Comparison of ENCODE assay signal across 8 cellular contexts in genomic region chr17:18259621-18260331, GRCh38. TPM values are rescaled to one million over a fixed set of nuclear protein-coding genes. Genes with fewer than 3 reads are reported as not detected.
A peak's percentile ranks its signal among the peaks of the same experiment; 100 is the strongest.
DNase-seq lines count a peak whose midpoint lies in the region; ATAC-seq, FAIRE-seq and TF ChIP-seq lines count a peak whose summit lies in the region.

No MANE protein-coding gene starts in this region.

- DNase-seq in A549 (ENCODE audit: low read depth in 1 of 2, low spot score in 1 of 2) (peak in 1 of 2 experiments; percentile 69), kidney tubule cell (ENCODE audit: low spot score) (peak; percentile 94), transverse colon (no peak), frontal cortex (ENCODE audit: low spot score in 2 of 2) (no peak), NCI-H2081 treated with DMSO at 0.1 percent for 48 hours (lab: John Stamatoyannopoulos, UW) (no peak)
- no peak for DNase-seq in activated naive CD4-positive, alpha-beta T cell treated with anti-CD3 and anti-CD28 coated beads, Interleukin-2, amount 50 U/mL, for 72 hours (ENCODE audit: low spot score in 2 of 2)
- DNase-seq in stimulated activated CD4-positive, alpha-beta T cell treated with anti-CD3 and anti-CD28 coated beads, Interleukin-15, amount 100 ng/mL, for 24 hours = no peak

- no peak for TF ChIP-seq EP300 in A549 (IDR thresholded peaks at IDR 0.05)
- TF ChIP-seq EP300 in transverse colon (IDR thresholded peaks at IDR 0.05; ENCODE audit: low read depth) = no peak

- H3K4me2 ChIP-seq in A549 = peak overlapping the region; percentile 94

- H3K4me1 ChIP-seq in A549 (peaks cover 31% of the 10 kb centered on the region), HEK293 (ENCODE audit: control insufficient read depth, insufficient read depth, low read length) (peaks cover 12% of the 10 kb centered on the region), transverse colon (peaks cover 26 to 50% (median 45%) of the 10 kb centered on the region in 4 donors)

- 36% methylated on average over 22 of the region's 22 CpGs for WGBS in A549 (ENCODE audit: missing lambda C conversion rate)
- 53 to 85% methylated on average over 4 to 22 of the region's 22 CpGs for WGBS in transverse colon (ENCODE audit: low coverage in 1 of 2), 2 donors

- peaks cover 4% of the 10 kb centered on the region in 2 donors for H3K36me3 Mint-ChIP-seq in activated naive CD4-positive, alpha-beta T cell treated with anti-CD3 and anti-CD28 coated beads, Interleukin-2, amount 50 U/mL, for 72 hours

- POLR2A ChIA-PET in A549 (lab: Yijun Ruan, JAX) = interaction anchor here (0.7 kb wide), 1 partner anchor 36 kb away, joined by 6 read pairs; no protein-coding TSS in a partner anchor
- POLR2A ChIA-PET in HEK293 (lab: Yijun Ruan, JAX) = interaction anchor here (0.5 to 4.2 kb wide), 6 partner anchors 10 to 1314 kb away, joined by 3 to 24 read pairs (median 5); partner anchors contain the start of genes SMCR8 and TOP3A

- H3K27ac Mint-ChIP-seq in activated naive CD4-positive, alpha-beta T cell treated with anti-CD3 and anti-CD28 coated beads, Interleukin-2, amount 50 U/mL, for 72 hours = peak overlapping the region; percentile 79 to 83

- H3K9me3 ChIP-seq in A549 (no peaks in the 10 kb centered on the region), HEK293 (ENCODE audit: control insufficient read depth, insufficient read depth, low read depth, low read length) (no peaks in the 10 kb centered on the region), transverse colon (no peaks in the 10 kb centered on the region)

- peak; percentile 1; a peak in 5 of 6 replicates for ATAC-seq in A549
- ATAC-seq in activated naive CD4-positive, alpha-beta T cell treated with anti-CD3 and anti-CD28 coated beads, Interleukin-2, amount 50 U/mL, for 72 hours = no peak

- H3K9me3 Mint-ChIP-seq in activated naive CD4-positive, alpha-beta T cell treated with anti-CD3 and anti-CD28 coated beads, Interleukin-2, amount 50 U/mL, for 72 hours = no peaks in the 10 kb centered on the region

- no peak for TF ChIP-seq RAD21 in A549 (conservative IDR thresholded peaks at IDR 0.05 in 1 of 2, IDR thresholded peaks at IDR 0.05 in 1 of 2)

- H3K27ac ChIP-seq in A549 = peak overlapping the region; percentile 84 to 91
- H3K27ac ChIP-seq in HEK293 (ENCODE audit: extremely low read depth, low read depth, low read length) = peak overlapping the region; percentile 92; the same call in 1 of the 2 replicates
- peak overlapping the region; percentile 91 to 99 (median 96) for H3K27ac ChIP-seq in transverse colon

- CTCF ChIA-PET in A549 (lab: Yijun Ruan, JAX) = interaction anchor here (0.7 to 8.5 kb wide), 6 partner anchors 12 to 62 kb away, joined by 3 to 59 read pairs (median 6); no protein-coding TSS in a partner anchor
- CTCF ChIA-PET in HEK293 (lab: Yijun Ruan, JAX) = interaction anchor here (0.6 to 1.2 kb wide), 3 partner anchors 10 to 159 kb away, joined by 3 to 5 read pairs (median 4); no protein-coding TSS in a partner anchor

- intact Hi-C loops in transverse colon (cut with DNase I; ENCODE audit: low total_unique reads) = no loop called here

- H3K36me3 ChIP-seq in HEK293 (ENCODE audit: control insufficient read depth in 2 of 2, insufficient read depth in 1 of 2, low read length in 2 of 2) (peaks cover 0 to 48% of the 10 kb centered on the region in 2 experiments; a peak in 2 of 3 replicates), transverse colon (peaks cover 0 to 17% (median 9%) of the 10 kb centered on the region in 4 donors)

- FAIRE-seq in A549 (lab: Jason Lieb, UNC) (no peak), frontal cortex (lab: Jason Lieb, UNC) (no peak)

- no peak for TF ChIP-seq CTCF in A549 (IDR thresholded peaks at IDR 0.05)
- no peak for TF ChIP-seq CTCF in HEK293 (tag by site-specific recombination; IDR thresholded peaks at IDR 0.05)
- TF ChIP-seq CTCF in transverse colon (IDR thresholded peaks at IDR 0.05) = no peak

- in situ Hi-C loops in transverse colon (cut with MboI; ENCODE audit: low pct_ligation_motif_present in 1 of 4, low pct_unique_long_range_greater_than_20kb in 1 of 4, low sequenced_read_pairs in 3 of 4) = no loop called here

- no peaks in the 10 kb centered on the region for H3K27me3 ChIP-seq in transverse colon

- TF ChIP-seq POLR2A in A549 (IDR thresholded peaks at IDR 0.05; ENCODE audit: low read length) (no peak), transverse colon (IDR thresholded peaks at IDR 0.05) (no peak)

- H3K4me3 ChIP-seq in A549 = peak overlapping the region; percentile 76
- peak overlapping the region; percentile 33 for H3K4me3 ChIP-seq in HEK293 (ENCODE audit: low read depth, low read length)
- H3K4me3 ChIP-seq in transverse colon = peak overlapping the region in 3 of 4 donors; percentile 66 to 88 (median 80)

TF ChIP-seq in A549, 52 proteins besides CTCF, POLR2A, EP300 and RAD21 (continues in another document):
- TF ChIP-seq FOXS1 (CRISPR knock-in tag; IDR thresholded peaks at IDR 0.05) (no peak), FOSL2 (IDR thresholded peaks at IDR 0.05) (no peak), FOSL2 (CRISPR knock-in tag; IDR thresholded peaks at IDR 0.05) (peak; percentile 37; the same call in 1 of the 2 replicates), TFCP2L1 (CRISPR knock-in tag; IDR thresholded peaks at IDR 0.05) (peak; percentile 15; the same call in 1 of the 2 replicates), ESRRA (IDR thresholded peaks at IDR 0.05; ENCODE audit: borderline replicate concordance, low read length) (no peak)

TF ChIP-seq in HEK293, 187 proteins besides CTCF, POLR2A, EP300 and RAD21:
- peak; percentile 8; the same call in 1 of the 2 replicates for TF ChIP-seq ZNF24 (tag by site-specific recombination; IDR thresholded peaks at IDR 0.05)
- no peak for TF ChIP-seq ZNF202 (tag by site-specific recombination; IDR thresholded peaks at IDR 0.05; ENCODE audit: borderline replicate concordance)

RNA-seq across cellular contexts. Expression of gene MIEF2, which starts 0.7 kb away (rescaled TPM):
- 3.7 and 4.3 TPM in 2 replicates for polyA plus RNA-seq in A549 (2011; rRNA removed)
- polyA plus RNA-seq in A549 (2012; cell fraction: cytosol; rRNA removed) = 9.8 and 11.4 TPM in 2 replicates
- polyA plus RNA-seq in A549 (2012; cell fraction: nucleus; rRNA removed) = 49.8 and 52.9 TPM in 2 replicates
- polyA plus RNA-seq in A549 (2017; fragmentation: RNase III; extraction: RNeasy Plus Mini Kit Qiagen cat#74134 plus additional on column Dnase treatment) = 6.0 to 8.5 TPM (median 7.0 TPM) in 3 replicates
- 5.7 and 6.7 TPM in 2 replicates for polyA minus RNA-seq in A549 (2011; rRNA and poly(A)+ RNA removed)
- total RNA-seq in activated naive CD4-positive, alpha-beta T cell treated with anti-CD3 and anti-CD28 coated beads, Interleukin-2, amount 50 U/mL, for 72 hours = 10 to 100 TPM in 1 of 2 donors, 1 to 10 TPM in 1; 7.4 to 15.5 TPM
- total RNA-seq in transverse colon = 10 to 100 TPM in 3 of 4 donors, 1 to 10 TPM in 1; 7.4 to 48.0 (median 21.0) TPM
- 34.2 TPM for total RNA-seq in frontal cortex

RNA-seq across cellular contexts. Expression of gene FLII, which starts 1.2 kb away (rescaled TPM):
- polyA plus RNA-seq in A549 (2011; rRNA removed) (280 and 299 TPM in 2 replicates), A549 (2017; fragmentation: RNase III; extraction: RNeasy Plus Mini Kit Qiagen cat#74134 plus additional on column Dnase treatment) (222 to 265 TPM (median 253 TPM) in 3 replicates)
- polyA plus RNA-seq in A549 (2012; cell fraction: cytosol; rRNA removed) = 403 and 473 TPM in 2 replicates
- polyA plus RNA-seq in A549 (2012; cell fraction: nucleus; rRNA removed) = 1,130 and 1,454 TPM in 2 replicates
- polyA minus RNA-seq in A549 (2011; rRNA and poly(A)+ RNA removed) = 463 and 500 TPM in 2 replicates
- total RNA-seq in activated naive CD4-positive, alpha-beta T cell treated with anti-CD3 and anti-CD28 coated beads, Interleukin-2, amount 50 U/mL, for 72 hours = 100 to 1,000 TPM; 267 to 273 TPM
- total RNA-seq in transverse colon (100 to 1,000 TPM; 365 to 919 (median 428) TPM), frontal cortex (68.9 TPM)

RNA-seq across cellular contexts. Expression of gene LLGL1, which starts 34.3 kb away (rescaled TPM):
- polyA plus RNA-seq in A549 (2011; rRNA removed) (11.2 and 13.1 TPM in 2 replicates), A549 (2017; fragmentation: RNase III; extraction: RNeasy Plus Mini Kit Qiagen cat#74134 plus additional on column Dnase treatment) (15.5 to 19.3 TPM (median 18.9 TPM) in 3 replicates)
- polyA plus RNA-seq in A549 (2012; cell fraction: cytosol; rRNA removed) = 26.7 and 42.5 TPM in 2 replicates
- polyA plus RNA-seq in A549 (2012; cell fraction: nucleus; rRNA removed) = 42.1 and 57.8 TPM in 2 replicates
- 13.9 and 20.5 TPM in 2 replicates for polyA minus RNA-seq in A549 (2011; rRNA and poly(A)+ RNA removed)
- total RNA-seq in activated naive CD4-positive, alpha-beta T cell treated with anti-CD3 and anti-CD28 coated beads, Interleukin-2, amount 50 U/mL, for 72 hours = 10 to 100 TPM; 14.5 to 15.0 TPM
- total RNA-seq in transverse colon (10 to 100 TPM; 11.1 to 18.0 (median 14.9) TPM), frontal cortex (30.2 TPM)

RNA-seq across cellular contexts. Expression of gene TOP3A, which starts 55.0 kb away (rescaled TPM):
- polyA plus RNA-seq in A549 (2011; rRNA removed) (29.0 TPM in 2 replicates), A549 (2017; fragmentation: RNase III; extraction: RNeasy Plus Mini Kit Qiagen cat#74134 plus additional on column Dnase treatment) (28.2 to 30.7 TPM (median 29.3 TPM) in 3 replicates)
- polyA plus RNA-seq in A549 (2012; cell fraction: cytosol; rRNA removed) = 16.5 and 19.9 TPM in 2 replicates
- 29.8 and 48.3 TPM in 2 replicates for polyA plus RNA-seq in A549 (2012; cell fraction: nucleus; rRNA removed)
- 51.7 and 53.1 TPM in 2 replicates for polyA minus RNA-seq in A549 (2011; rRNA and poly(A)+ RNA removed)
- 10 to 100 TPM; 78.3 to 97.4 TPM for total RNA-seq in activated naive CD4-positive, alpha-beta T cell treated with anti-CD3 and anti-CD28 coated beads, Interleukin-2, amount 50 U/mL, for 72 hours
- total RNA-seq in transverse colon (10 to 100 TPM; 12.0 to 79.0 (median 32.1) TPM), frontal cortex (36.3 TPM)

RNA-seq across cellular contexts. Expression of gene SMCR8, which starts 55.3 kb away (rescaled TPM):
- polyA plus RNA-seq in A549 (2011; rRNA removed) (12.3 and 15.0 TPM in 2 replicates), A549 (2017; fragmentation: RNase III; extraction: RNeasy Plus Mini Kit Qiagen cat#74134 plus additional on column Dnase treatment) (14.3 to 15.8 TPM (median 15.1 TPM) in 3 replicates)
- polyA plus RNA-seq in A549 (2012; cell fraction: cytosol; rRNA removed) = 6.5 and 8.8 TPM in 2 replicates
- 11.3 and 11.6 TPM in 2 replicates for polyA plus RNA-seq in A549 (2012; cell fraction: nucleus; rRNA removed)
- 20.8 TPM in 2 replicates for polyA minus RNA-seq in A549 (2011; rRNA and poly(A)+ RNA removed)
- total RNA-seq in activated naive CD4-positive, alpha-beta T cell treated with anti-CD3 and anti-CD28 coated beads, Interleukin-2, amount 50 U/mL, for 72 hours = 10 to 100 TPM; 18.8 to 23.5 TPM
- total RNA-seq in transverse colon (10 to 100 TPM; 12.1 to 20.6 (median 19.6) TPM), frontal cortex (10.6 TPM)

Comparison
In these comparisons a context has a peak if more than half of its experiments do, and no peak if none do; other contexts are left out.
1. ATAC-seq: peak in A549 (2 of 2); none in activated naive CD4-positive, alpha-beta T cell treated with anti-CD3 and anti-CD28 coated beads, Interleukin-2, amount 50 U/mL, for 72 hours (0 of 2).
2. Peak in every context shown above with its lines, with median percentiles within 50 percentile points of each other: H3K27ac ChIP-seq and H3K4me3 ChIP-seq.